In genomic region chr7:138886501-138886917, GRCh38 we compare ENCODE assay signal across 9 cellular contexts.
DNase-seq lines count a peak whose midpoint lies in the region; ATAC-seq, FAIRE-seq and TF ChIP-seq lines count a peak whose summit lies in the region.
"Had no signal": no experiment of that assay in that cellular context is flagged by ENCODE, and none has a peak within 500 bp of the region (broad histone marks: within the 10 kb centered on the region; RNA-seq: fewer than 3 reads in every experiment).

No MANE protein-coding gene starts in this region.

- CTCF ChIA-PET in Calu3 (lab: Charles Lee): interaction anchor here (0.6 to 1.2 kb wide), 9 partner anchors 9 to 498 kb away, joined by 3 to 6 read pairs (median 3); no protein-coding TSS in a partner anchor

- no peaks in the 10 kb centered on the region for H3K36me3 Mint-ChIP-seq in Calu3 (ENCODE audit: insufficient read depth, unreplicated experiment)

- no peaks in the 10 kb centered on the region for H3K27me3 Mint-ChIP-seq in Calu3 (ENCODE audit: unreplicated experiment)
- H3K27me3 Mint-ChIP-seq: dendritic cell treated with granulocyte-macrophage colony-stimulating factor and Interleukin-4, amounts not matched to agents 40 ng/mL and 50 ng/mL, for 4 days had no signal

- no peak for FAIRE-seq in frontal cortex (lab: Jason Lieb, UNC)

- TF ChIP-seq CTCF in Calu3 (IDR thresholded peaks at IDR 0.05; ENCODE audit: unreplicated experiment): peak; percentile 46
- peak; percentile 79 for TF ChIP-seq CTCF in VCaP (conservative IDR thresholded peaks at IDR 0.05)

- intact Hi-C loops in Calu3 (cut with micrococcal nuclease; ENCODE audit: unreplicated experiment): loop anchor here (1.0 to 10.0 kb wide), 2 partner anchors 94 to 188 kb away; no protein-coding TSS in a partner anchor

- peak; percentile 89 for ATAC-seq in GM18868 (IDR thresholded peaks at IDR 0.05; ENCODE audit: unreplicated experiment)
- peak; percentile 68 for ATAC-seq in HG03045 (IDR thresholded peaks at IDR 0.05; ENCODE audit: unreplicated experiment)

- no peak overlapping the region for H3K27ac ChIP-seq in VCaP

- peaks cover 42% of the 10 kb centered on the region for H3K4me1 Mint-ChIP-seq in Calu3 (ENCODE audit: low read depth, unreplicated experiment)

- no peaks in the 10 kb centered on the region for H3K9me3 Mint-ChIP-seq in Calu3 (ENCODE audit: low read depth, unreplicated experiment)
- H3K9me3 Mint-ChIP-seq: dendritic cell treated with granulocyte-macrophage colony-stimulating factor and Interleukin-4, amounts not matched to agents 40 ng/mL and 50 ng/mL, for 4 days had no signal

- H3K27ac Mint-ChIP-seq in Calu3 (ENCODE audit: unreplicated experiment): no peak overlapping the region
- H3K27ac Mint-ChIP-seq: dendritic cell treated with granulocyte-macrophage colony-stimulating factor and Interleukin-4, amounts not matched to agents 40 ng/mL and 50 ng/mL, for 4 days had no signal

- BruUV-seq in Calu3 (replicated peaks; lab: Mats Ljungman, UMichigan): no TSS peak

- DNase-seq in Calu3 (peak; percentile 59), NCI-H2107 (lab: John Stamatoyannopoulos, UW) (peak; percentile 80), fibroblast of peridontal ligament (ENCODE audit: extremely low read depth) (peak; percentile 89), renal cortical epithelial cell (ENCODE audit: low read depth) (peak; percentile 81), frontal cortex (ENCODE audit: low spot score in 2 of 2) (no peak)

- no peak overlapping the region for H3K4me3 Mint-ChIP-seq in Calu3 (ENCODE audit: low read depth, unreplicated experiment)
- H3K4me3 Mint-ChIP-seq: dendritic cell treated with granulocyte-macrophage colony-stimulating factor and Interleukin-4, amounts not matched to agents 40 ng/mL and 50 ng/mL, for 4 days had no signal

Comparison
In these comparisons a context has a peak if more than half of its experiments do, and no peak if none do; other contexts are left out.
1. DNase-seq: peak in Calu3 (single experiment), NCI-H2107 (single experiment), fibroblast of peridontal ligament (single experiment) and renal cortical epithelial cell (single experiment); none in frontal cortex (0 of 2).